Comparison of ENCODE assay signal across 10 cellular contexts in genomic region chr17:62179525-62180161, GRCh38.
A peak's percentile ranks its signal among the peaks of the same experiment; 100 is the strongest.
DNase-seq lines count a peak whose midpoint lies in the region; ATAC-seq and TF ChIP-seq lines count a peak whose summit lies in the region.
"Had no signal": no experiment of that assay in that cellular context is flagged by ENCODE, and none has a peak within 500 bp of the region (broad histone marks: within the 10 kb centered on the region; RNA-seq: fewer than 3 reads in every experiment).

No MANE protein-coding gene starts in this region.

- H3K9me3 ChIP-seq in suprapubic skin (peaks cover 10% of the 10 kb centered on the region), aorta (ENCODE audit: control insufficient read depth, low read length) (peaks cover 6% of the 10 kb centered on the region)

- DNase-seq in Caki2 (ENCODE audit: low read depth) (peak; percentile 86), LoVo (ENCODE audit: low spot score) (peak; percentile 90), brain pericyte (ENCODE audit: low read depth, low spot score) (peak; percentile 11), lung microvascular endothelial cell (ENCODE audit: low read depth in 2 of 2) (peak; percentile 88 to 90), NCI-H1092 treated with DMSO at 0.1 percent for 48 hours (lab: John Stamatoyannopoulos, UW) (no peak), suprapubic skin (ENCODE audit: low spot score in 2 of 2) (no peak), ureter (ENCODE audit: low spot score) (no peak), aorta (no peak)
- DNase-seq: NCI-H1105 treated with DMSO at 0.1 percent for 48 hours, T-cell had no signal

- H3K27ac ChIP-seq in suprapubic skin (no peak overlapping the region), aorta (ENCODE audit: low read depth in 1 of 2, low read length in 2 of 2) (no peak overlapping the region)

- H3K4me1 ChIP-seq in suprapubic skin (no peaks in the 10 kb centered on the region), aorta (ENCODE audit: control insufficient read depth in 1 of 2, insufficient read depth in 2 of 2, low read length in 2 of 2) (peaks cover 0 to 2% of the 10 kb centered on the region in 2 donors)

- H3K27me3 ChIP-seq in suprapubic skin: no peaks in the 10 kb centered on the region
- no peaks in the 10 kb centered on the region for H3K27me3 ChIP-seq in aorta (ENCODE audit: control insufficient read depth in 1 of 2, insufficient read depth in 2 of 2, low read length in 1 of 2)

- intact Hi-C loops in aorta (cut with DNase I): no loop called here

- no peak for ATAC-seq in aorta (ENCODE audit: low FRiP score)
- ATAC-seq: T-cell had no signal

- no peak for TF ChIP-seq POLR2A in suprapubic skin (IDR thresholded peaks at IDR 0.05)

- TF ChIP-seq EP300 in suprapubic skin (IDR thresholded peaks at IDR 0.05): no peak

- WGBS in suprapubic skin: 89% methylated on average over 5 of the region's 5 CpGs
- WGBS in aorta, 2 donors: 87 to 90% methylated on average over 5 of the region's 5 CpGs

- no peak for TF ChIP-seq CTCF in suprapubic skin (IDR thresholded peaks at IDR 0.05)

- H3K36me3 ChIP-seq in suprapubic skin: no peaks in the 10 kb centered on the region
- no peaks in the 10 kb centered on the region for H3K36me3 ChIP-seq in aorta (ENCODE audit: control insufficient read depth in 1 of 2, insufficient read depth in 2 of 2, low read length in 1 of 2)

- H3K4me3 ChIP-seq in suprapubic skin: no peak overlapping the region
- H3K4me3 ChIP-seq in aorta (ENCODE audit: low read length in 2 of 2): no peak overlapping the region

- in situ Hi-C loops in Caki2 (cut with HindIII; ENCODE audit: low pct_unique_long_range_greater_than_20kb, low sequenced_read_pairs): no loop called here

Comparison
In these comparisons a context has a peak if more than half of its experiments do, and no peak if none do; other contexts are left out.
1. DNase-seq: peak in Caki2 (single experiment), LoVo (single experiment), brain pericyte (single experiment) and lung microvascular endothelial cell (2 of 2); none in NCI-H1092 treated with DMSO at 0.1 percent for 48 hours (single experiment), suprapubic skin (0 of 2), ureter (single experiment) and aorta (0 of 2).